ENCODE assay signal across 10 cellular contexts in the genomic region with DNA sequence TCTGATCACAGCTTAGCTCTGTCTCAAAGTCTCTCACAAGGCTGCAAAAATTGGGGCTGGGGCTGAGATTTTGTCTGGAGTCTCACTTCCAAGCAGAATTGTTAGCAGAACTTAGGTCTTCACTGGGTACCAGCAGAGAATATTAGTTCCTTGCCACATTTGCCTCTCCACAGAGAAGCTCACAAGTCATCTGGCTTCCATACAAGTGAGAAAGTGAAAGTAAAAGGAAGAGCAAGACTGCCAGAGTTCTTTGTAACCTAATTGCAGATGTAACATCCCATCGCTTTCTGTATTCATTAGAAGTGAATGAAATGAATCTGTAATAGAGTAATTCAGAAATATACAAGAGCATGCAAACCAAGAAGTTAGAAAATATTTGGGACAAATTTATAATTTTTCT.
DNase-seq lines count a peak whose midpoint lies in the region; ATAC-seq, FAIRE-seq and TF ChIP-seq lines count a peak whose summit lies in the region.
"Had no signal": no experiment of that assay in that cellular context is flagged by ENCODE, and none has a peak within 500 bp of the region (broad histone marks: within the 10 kb centered on the region; RNA-seq: fewer than 3 reads in every experiment).

No MANE protein-coding gene starts in this region.

- TF ChIP-seq CTCF in gastroesophageal sphincter (IDR thresholded peaks at IDR 0.05) (no peak), thoracic aorta (IDR thresholded peaks at IDR 0.05) (no peak), D721Med (IDR thresholded peaks at IDR 0.05; ENCODE audit: insufficient read depth, missing control alignments) (no peak), uterus (IDR thresholded peaks at IDR 0.05) (no peak)

- DNase-seq in DMS153 (lab: John Stamatoyannopoulos, UW): peak; percentile 1
- no peak for DNase-seq in DMS153 treated with DMSO at 0.1 percent for 48 hours (lab: John Stamatoyannopoulos, UW; ENCODE audit: unreplicated experiment)
- DNase-seq in LoVo (ENCODE audit: low spot score): peak; percentile 16
- no peak for DNase-seq in thoracic aorta (ENCODE audit: low spot score)
- DNase-seq in D721Med (ENCODE audit: insufficient read length, low spot score): no peak
- DNase-seq in left colon: no peak
- DNase-seq in uterus: no peak

- H3K27ac ChIP-seq in gastroesophageal sphincter (peak overlapping the region in 2 of 4 donors; percentile 32 to 34), thoracic aorta (no peak overlapping the region), uterus (peak overlapping the region in 1 of 2 donors; percentile 53)
- H3K27ac ChIP-seq: 22Rv1, suprapubic skin had no signal

- H3K36me3 ChIP-seq in gastroesophageal sphincter (no peaks in the 10 kb centered on the region), thoracic aorta (no peaks in the 10 kb centered on the region), uterus (no peaks in the 10 kb centered on the region)
- H3K36me3 ChIP-seq: suprapubic skin had no signal

- intact Hi-C loops in left colon (cut with DNase I, micrococcal nuclease): no loop called here
- intact Hi-C loops in uterus (cut with DNase I; ENCODE audit: low total_unique reads): no loop called here

- TF ChIP-seq EP300 in gastroesophageal sphincter (IDR thresholded peaks at IDR 0.05): no peak

- H3K4me1 ChIP-seq in gastroesophageal sphincter (peaks cover 0 to 3% (median 0%) of the 10 kb centered on the region in 3 donors), thoracic aorta (ENCODE audit: control insufficient read depth in 1 of 2, low read depth in 2 of 2) (no peaks in the 10 kb centered on the region), uterus (no peaks in the 10 kb centered on the region)

- H3K9me3 ChIP-seq in gastroesophageal sphincter: no peaks in the 10 kb centered on the region
- H3K9me3 ChIP-seq in thoracic aorta: no peaks in the 10 kb centered on the region
- no peaks in the 10 kb centered on the region for H3K9me3 ChIP-seq in uterus
- H3K9me3 ChIP-seq: suprapubic skin had no signal

- no peak for FAIRE-seq in D721Med (lab: Jason Lieb, UNC)

- ATAC-seq in gastroesophageal sphincter: no peak
- ATAC-seq in thoracic aorta (ENCODE audit: insufficient number of reproducible peaks, low FRiP score, low read depth): no peak
- no peak for ATAC-seq in left colon

- WGBS in gastroesophageal sphincter (ENCODE audit: low coverage in 1 of 2), 2 donors: 0 to 10% methylated on average over 1 of the region's 1 CpG

- no peaks in the 10 kb centered on the region for H3K27me3 ChIP-seq in gastroesophageal sphincter
- no peaks in the 10 kb centered on the region for H3K27me3 ChIP-seq in thoracic aorta (replicated peaks; ENCODE audit: insufficient read depth)
- H3K27me3 ChIP-seq in uterus: no peaks in the 10 kb centered on the region
- H3K27me3 ChIP-seq: suprapubic skin had no signal

- TF ChIP-seq POLR2A in gastroesophageal sphincter (IDR thresholded peaks at IDR 0.05) (no peak), uterus (IDR thresholded peaks at IDR 0.05) (no peak)

- H3K4me3 ChIP-seq in gastroesophageal sphincter (peak overlapping the region; percentile 28 to 31), thoracic aorta (peak overlapping the region; percentile 64), uterus (peak overlapping the region in 1 of 2 donors; percentile 15)
- H3K4me3 ChIP-seq: suprapubic skin had no signal

Comparison
In these comparisons a context has a peak if more than half of its experiments do, and no peak if none do; other contexts are left out.
1. DNase-seq: peak in DMS153 (single experiment) and LoVo (single experiment); none in DMS153 treated with DMSO at 0.1 percent for 48 hours (single experiment), thoracic aorta (single experiment), D721Med (single experiment), left colon (0 of 2) and uterus (0 of 2).